In the genomic region with DNA sequence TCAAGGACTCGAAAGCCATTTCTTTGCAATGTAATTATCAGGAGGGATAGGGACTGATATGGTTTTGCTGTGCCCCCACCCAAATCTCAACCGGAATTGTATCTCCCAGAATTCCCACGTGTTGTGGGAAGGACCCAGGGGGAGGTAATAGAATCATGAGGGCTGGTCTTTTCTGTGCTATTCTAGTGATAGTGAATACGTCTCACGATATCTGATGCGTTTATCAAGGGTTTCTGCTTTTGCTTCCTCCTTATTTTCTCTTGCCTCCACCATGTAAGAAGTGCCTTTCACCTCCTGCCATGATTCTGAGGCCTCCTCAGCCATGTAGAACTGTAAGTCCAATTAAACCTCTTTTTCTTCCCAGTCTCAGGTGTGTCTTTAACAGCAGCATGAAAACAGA, we compare ENCODE assay signal across 1 cellular context.
A peak's percentile ranks its signal among the peaks of the same experiment; 100 is the strongest.
TF ChIP-seq lines count a peak whose summit lies in the region.

No MANE protein-coding gene starts in this region.

TF ChIP-seq in K562, 482 proteins besides CTCF, POLR2A, EP300 and RAD21:
- peak; percentile 75 for TF ChIP-seq ZFP36 (IDR thresholded peaks at IDR 0.05; ENCODE audit: low read depth, low read length, partially characterized antibody)
- TF ChIP-seq ZNF766 (CRISPR knock-in tag; conservative IDR thresholded peaks at IDR 0.05) = peak; percentile 67; the same call in 1 of the 2 replicates
- TF ChIP-seq, protein P1, sequence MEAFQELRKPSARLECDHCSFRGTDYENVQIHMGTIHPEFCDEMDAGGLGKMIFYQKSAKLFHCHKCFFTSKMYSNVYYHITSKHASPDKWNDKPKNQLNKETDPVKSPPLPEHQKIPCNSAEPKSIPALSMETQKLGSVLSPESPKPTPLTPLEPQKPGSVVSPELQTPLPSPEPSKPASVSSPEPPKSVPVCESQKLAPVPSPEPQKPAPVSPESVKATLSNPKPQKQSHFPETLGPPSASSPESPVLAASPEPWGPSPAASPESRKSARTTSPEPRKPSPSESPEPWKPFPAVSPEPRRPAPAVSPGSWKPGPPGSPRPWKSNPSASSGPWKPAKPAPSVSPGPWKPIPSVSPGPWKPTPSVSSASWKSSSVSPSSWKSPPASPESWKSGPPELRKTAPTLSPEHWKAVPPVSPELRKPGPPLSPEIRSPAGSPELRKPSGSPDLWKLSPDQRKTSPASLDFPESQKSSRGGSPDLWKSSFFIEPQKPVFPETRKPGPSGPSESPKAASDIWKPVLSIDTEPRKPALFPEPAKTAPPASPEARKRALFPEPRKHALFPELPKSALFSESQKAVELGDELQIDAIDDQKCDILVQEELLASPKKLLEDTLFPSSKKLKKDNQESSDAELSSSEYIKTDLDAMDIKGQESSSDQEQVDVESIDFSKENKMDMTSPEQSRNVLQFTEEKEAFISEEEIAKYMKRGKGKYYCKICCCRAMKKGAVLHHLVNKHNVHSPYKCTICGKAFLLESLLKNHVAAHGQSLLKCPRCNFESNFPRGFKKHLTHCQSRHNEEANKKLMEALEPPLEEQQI (IDR thresholded peaks at IDR 0.05) = 0 out of 2 replicates have a peak, but pooled peaks have one; percentile 19
- TF ChIP-seq TRIM24 (IDR thresholded peaks at IDR 0.05) = peak in 1 of 2 experiments; percentile 38; a peak in 2 of 4 replicates
TF ChIP-seq in K562: peak in this region for 4; not testable (repeated sequence) for 478.
